ENCODE assay signal across 8 cellular contexts in genomic region chr15:69161878-69162213, GRCh38. TPM values are rescaled to one million over a fixed set of nuclear protein-coding genes. Genes with fewer than 3 reads are reported as not detected.
DNase-seq lines count a peak whose midpoint lies in the region; ATAC-seq, FAIRE-seq and TF ChIP-seq lines count a peak whose summit lies in the region.

No MANE protein-coding gene starts in this region.

- peak overlapping the region; percentile 98; the same call in 1 of the 2 replicates for H2AFZ ChIP-seq in GM12878 (ENCODE audit: control insufficient read depth, low read depth, low read length)

- TF ChIP-seq CTCF in GM12878 (IDR thresholded peaks at IDR 0.05 in 2 of 3, conservative IDR thresholded peaks at IDR 0.05 in 1 of 3; ENCODE audit: control insufficient read depth in 2 of 3, extremely low read depth in 1 of 3, insufficient read depth in 1 of 3, low read depth in 3 of 3, low read length in 3 of 3), result no peak
- TF ChIP-seq CTCF in right lobe of liver (IDR thresholded peaks at IDR 0.05), result no peak
- TF ChIP-seq CTCF in GM20000 (IDR thresholded peaks at IDR 0.05; ENCODE audit: extremely low read depth, missing control alignments), result no peak

- POLR2A ChIA-PET in activated CD4-positive, alpha-beta T cell treated with anti-CD3 and anti-CD28 coated beads for 36 hours (lab: Charles Lee), result interaction anchor here (0.5 kb wide), 1 partner anchor 252 kb away, joined by 3 read pairs; the partner anchor contains the start of gene KIF23
- POLR2A ChIA-PET in GM12878 (lab: Charles Lee), result interaction anchor here (0.6 to 1.2 kb wide), 3 partner anchors 21 to 1497 kb away, joined by 3 read pairs; no protein-coding TSS in a partner anchor

- no peak for TF ChIP-seq EP300 in GM12878 (IDR thresholded peaks at IDR 0.05; ENCODE audit: borderline replicate concordance in 1 of 2, control insufficient read depth in 1 of 2, low read depth in 2 of 2, low read length in 2 of 2)

- no peaks in the 10 kb centered on the region for H3K79me2 ChIP-seq in GM12878 (ENCODE audit: control insufficient read depth, insufficient read depth, low read length)

- no peaks in the 10 kb centered on the region for H3K36me3 ChIP-seq in GM12878 (ENCODE audit: control insufficient read depth in 2 of 2, insufficient read depth in 2 of 2, low read length in 1 of 2)
- H3K36me3 ChIP-seq in right lobe of liver, result no peaks in the 10 kb centered on the region
- no peaks in the 10 kb centered on the region for H3K36me3 ChIP-seq in thymus (ENCODE audit: control insufficient read depth, insufficient read depth)

- H3K4me1 ChIP-seq in GM12878 (ENCODE audit: control insufficient read depth, insufficient read depth, low read length), result 0 out of 2 replicates have a peak, but pooled peaks cover 4% of the 10 kb centered on the region
- peaks cover 0 to 13% (median 3%) of the 10 kb centered on the region in 4 donors for H3K4me1 ChIP-seq in right lobe of liver
- H3K4me1 ChIP-seq in thymus (ENCODE audit: control insufficient read depth, insufficient read depth, low read length), result peaks cover 8% of the 10 kb centered on the region

- SMC1A ChIA-PET in GM12878 (lab: Charles Lee; ENCODE audit: uncharacterized antibody, unreplicated experiment), result interaction anchor here (0.5 to 2.9 kb wide), 11 partner anchors 9 to 82 kb away, joined by 3 to 19 read pairs (median 3); no protein-coding TSS in a partner anchor

- peak overlapping the region; percentile 72; the same call in 1 of the 2 replicates for H3K9ac ChIP-seq in GM12878 (ENCODE audit: control insufficient read depth, insufficient read depth, low read length)

- H3K27me3 ChIP-seq in GM12878 (replicated peaks in 1 of 2; ENCODE audit: control insufficient read depth in 2 of 2, insufficient read depth in 2 of 2, low read length in 1 of 2) (peaks cover 0 to 5% of the 10 kb centered on the region in 2 experiments; a peak in 2 of 4 replicates), right lobe of liver (no peaks in the 10 kb centered on the region), thymus (ENCODE audit: control insufficient read depth, insufficient read depth) (no peaks in the 10 kb centered on the region)

- peaks cover 16% of the 10 kb centered on the region for H3K4me1 Mint-ChIP-seq in activated CD4-positive, alpha-beta T cell treated with anti-CD3 and anti-CD28 coated beads for 36 hours

- TF ChIP-seq RAD21 in GM12878 (IDR thresholded peaks at IDR 0.05; ENCODE audit: insufficient read depth, low read depth, low read length), result no peak

- CTCF ChIA-PET in activated CD4-positive, alpha-beta T cell treated with anti-CD3 and anti-CD28 coated beads for 36 hours (lab: Charles Lee), result interaction anchor here (0.6 to 0.8 kb wide), 2 partner anchors 161 to 180 kb away, joined by 3 read pairs; no protein-coding TSS in a partner anchor
- CTCF ChIA-PET in GM12878 (lab: Yijun Ruan, JAX), result interaction anchor here (0.9 to 1.3 kb wide), 7 partner anchors 16 to 233 kb away, joined by 3 to 4 read pairs (median 3); no protein-coding TSS in a partner anchor

- H3K9me3 Mint-ChIP-seq in activated CD4-positive, alpha-beta T cell treated with anti-CD3 and anti-CD28 coated beads for 36 hours (ENCODE audit: low read depth), result no peaks in the 10 kb centered on the region

- intact Hi-C loops in activated CD4-positive, alpha-beta T cell treated with anti-CD3 and anti-CD28 coated beads for 36 hours (cut with DNase I, micrococcal nuclease), result loop anchor here (2.0 to 10.0 kb wide), 9 partner anchors 101 to 1107 kb away; partner anchors contain the start of genes FEM1B (in 1 of the 2), KIF23 (in 1 of the 2), PAQR5 (in 1 of the 2) and PIAS1 (in 1 of the 2)
- intact Hi-C loops in GM12878 (cut with micrococcal nuclease; ENCODE audit: unreplicated experiment) (loop anchor here (2.0 kb wide), 1 partner anchor 57 kb away; no protein-coding TSS in a partner anchor), right lobe of liver (cut with DNase I) (no loop called here)

- in situ Hi-C loops in GM12878 (cut with MboI), result no loop called here

- H3K36me3 Mint-ChIP-seq in activated CD4-positive, alpha-beta T cell treated with anti-CD3 and anti-CD28 coated beads for 36 hours (ENCODE audit: low read depth), result no peaks in the 10 kb centered on the region

- H3K27ac ChIP-seq in GM12878 (ENCODE audit: control insufficient read depth, insufficient read depth) (no peak overlapping the region), right lobe of liver (peak overlapping the region in 2 of 3 donors; percentile 41 to 51), thymus (ENCODE audit: low read depth) (no peak overlapping the region)

- TF ChIP-seq POLR2A in GM12878 (IDR thresholded peaks at IDR 0.05; ENCODE audit: low read depth, low read length) (no peak), right lobe of liver (IDR thresholded peaks at IDR 0.05) (no peak)

- H3K27me3 Mint-ChIP-seq in activated CD4-positive, alpha-beta T cell treated with anti-CD3 and anti-CD28 coated beads for 36 hours, result no peaks in the 10 kb centered on the region

- peak overlapping the region; percentile 34 for H3K27ac Mint-ChIP-seq in activated CD4-positive, alpha-beta T cell treated with anti-CD3 and anti-CD28 coated beads for 36 hours

- no peak for ATAC-seq in activated CD4-positive, alpha-beta T cell treated with anti-CD3 and anti-CD28 coated beads for 36 hours
- ATAC-seq in GM12878, result no peak
- ATAC-seq in right lobe of liver, result peak in 2 of 4 donors; percentile 0 to 1

- WGBS in GM12878 (ENCODE audit: insufficient coverage, insufficient replicate concordance, low lambda C conversion rate, missing lambda C conversion rate), result 59% methylated on average over 5 of the region's 5 CpGs
- WGBS in right lobe of liver (ENCODE audit: insufficient coverage, low coverage, low lambda C conversion rate, missing lambda C conversion rate), result 3% methylated on average over 5 of the region's 5 CpGs
- WGBS in thymus, result 59% methylated on average over 5 of the region's 5 CpGs

- no peak for DNase-seq in activated CD4-positive, alpha-beta T cell treated with anti-CD3 and anti-CD28 coated beads for 36 hours
- DNase-seq in activated CD4-positive, alpha-beta T cell treated with anti-CD3 and anti-CD28 coated beads, Interleukin-2, amount 50 U/mL, for 4 hours, result no peak
- DNase-seq in GM12878 (ENCODE audit: low read depth, low spot score) (no peak), right lobe of liver (no peak), NCI-H774 (lab: John Stamatoyannopoulos, UW) (no peak), GM20000 (ENCODE audit: low spot score) (no peak), NCI-H69 (lab: John Stamatoyannopoulos, UW) (no peak)

- FAIRE-seq in GM12878 (lab: Jason Lieb, UNC), result no peak

- no TSS peak for BruUV-seq in GM12878 (replicated peaks; lab: Mats Ljungman, UMichigan)

- H3K9me3 ChIP-seq in GM12878 (replicated peaks; ENCODE audit: control insufficient read depth, insufficient read depth, low read length) (no peaks in the 10 kb centered on the region), right lobe of liver (no peaks in the 10 kb centered on the region), thymus (ENCODE audit: control insufficient read depth) (no peaks in the 10 kb centered on the region)

- peak overlapping the region; percentile 93; the same call in 1 of the 2 replicates for H3K4me3 ChIP-seq in GM12878
- peak overlapping the region; percentile 79 to 93 (median 81) for H3K4me3 ChIP-seq in right lobe of liver
- peak overlapping the region; percentile 95 for H3K4me3 ChIP-seq in thymus (ENCODE audit: low read length)

- H4K20me1 ChIP-seq in GM12878 (ENCODE audit: control insufficient read depth, insufficient read depth), result no peaks in the 10 kb centered on the region

- peak overlapping the region; percentile 95 for H3K4me2 ChIP-seq in GM12878 (ENCODE audit: control insufficient read depth, insufficient read depth)

- RAD21 ChIA-PET in GM12878 (lab: Charles Lee; ENCODE audit: unreplicated experiment), result interaction anchor here (0.8 to 1.3 kb wide), 4 partner anchors 14 to 61 kb away, joined by 3 to 5 read pairs (median 3); no protein-coding TSS in a partner anchor

- peak overlapping the region; percentile 90 for H3K4me3 Mint-ChIP-seq in activated CD4-positive, alpha-beta T cell treated with anti-CD3 and anti-CD28 coated beads for 36 hours

TF ChIP-seq in GM12878, 131 proteins besides CTCF, POLR2A, EP300 and RAD21 (continues in another document):
- no peak for TF ChIP-seq CREB1 (IDR thresholded peaks at IDR 0.05; ENCODE audit: low read depth)
- TF ChIP-seq PAX5 (IDR thresholded peaks at IDR 0.05; ENCODE audit: borderline replicate concordance, low read depth, low read length), result no peak
- no peak for TF ChIP-seq NBN (IDR thresholded peaks at IDR 0.05)
- no peak for TF ChIP-seq USF2 (IDR thresholded peaks at IDR 0.05; ENCODE audit: borderline replicate concordance, low read depth, low read length)
- TF ChIP-seq ZNF217 (IDR thresholded peaks at IDR 0.05), result no peak
- TF ChIP-seq SP1 (IDR thresholded peaks at IDR 0.05; ENCODE audit: low read depth, low read length), result no peak
- no peak for TF ChIP-seq SMC3 (IDR thresholded peaks at IDR 0.05; ENCODE audit: borderline replicate concordance, low read length)

RNA-seq across cellular contexts. Expression of gene GLCE, which starts 1.4 kb away (rescaled TPM):
- 1 to 10 TPM; 3.6 to 4.2 TPM for total RNA-seq in activated CD4-positive, alpha-beta T cell treated with anti-CD3 and anti-CD28 coated beads for 36 hours
- 10.4 and 11.3 TPM in 2 replicates for total RNA-seq in GM12878 (2013; cell fraction: nucleolus; rRNA removed)
- total RNA-seq in GM12878 (2014; rRNA removed) (2.1 and 2.9 TPM in 2 replicates), GM12878 (2014; rRNA removed; fragmentation: Illumina TruSeq; extraction: Trizol) (2.5 and 3.2 TPM in 2 replicates), GM12878 (2021) (2.1 and 2.8 TPM in 2 replicates), right lobe of liver (10 to 100 TPM in 5 of 6 experiments, 1 to 10 TPM in 1; 8.1 to 23.5 (median 15.4) TPM)
- polyA plus RNA-seq in GM12878 (2011; ENCODE audit: low read depth), result 1.1 TPM
- polyA plus RNA-seq in GM12878 (2011; rRNA removed) (11.9 and 15.5 TPM in 2 replicates), GM12878 (2014; fragmentation: Illumina TruSeq; extraction: Trizol) (3.5 and 4.1 TPM in 2 replicates), GM12878 (2014; fragmentation: Nextera tagmentation; extraction: Ambion mirVana) (1 to 10 TPM; 2.2 to 3.0 TPM), GM12878 (2014; rRNA removed) (1.8 and 2.7 TPM in 2 replicates), GM12878 (2016; fragmentation: Nextera tagmentation; extraction: Ambion mirVana) (1 to 10 TPM; 2.2 to 3.7 TPM), thymus (7.3 TPM)
- polyA plus RNA-seq in GM12878 (2011; cell fraction: cytosol; rRNA removed), result 5.6 and 6.3 TPM in 2 replicates
- polyA plus RNA-seq in GM12878 (2011; cell fraction: nucleus; rRNA removed), result 7.4 and 7.6 TPM in 2 replicates
- 1.1 and 1.2 TPM in 2 replicates for polyA plus RNA-seq in GM12878 (2012)
- polyA minus RNA-seq in GM12878 (2011; rRNA and poly(A)+ RNA removed), result 13.9 and 16.7 TPM in 2 replicates
- polyA minus RNA-seq in GM12878 (2011; cell fraction: cytosol; rRNA and poly(A)+ RNA removed), result 4.8 and 5.6 TPM in 2 replicates
- polyA minus RNA-seq in GM12878 (2011; cell fraction: nucleus; rRNA and poly(A)+ RNA removed), result 7.9 and 13.9 TPM in 2 replicates

Comparison
In these comparisons a context has a peak if more than half of its experiments do, and no peak if none do; other contexts are left out.
1. H3K27ac ChIP-seq: peak in right lobe of liver (2 of 3); none in GM12878 (single experiment) and thymus (single experiment).
2. intact Hi-C loops: an anchor here in activated CD4-positive, alpha-beta T cell treated with anti-CD3 and anti-CD28 coated beads for 36 hours (2.0 to 10.0 kb wide) and GM12878 (2.0 kb wide); none called in right lobe of liver.
3. Peak in every context shown above with its lines, with median percentiles within 50 percentile points of each other: H3K4me3 ChIP-seq.